Comparison of ENCODE assay signal across 8 cellular contexts in the genomic region with DNA sequence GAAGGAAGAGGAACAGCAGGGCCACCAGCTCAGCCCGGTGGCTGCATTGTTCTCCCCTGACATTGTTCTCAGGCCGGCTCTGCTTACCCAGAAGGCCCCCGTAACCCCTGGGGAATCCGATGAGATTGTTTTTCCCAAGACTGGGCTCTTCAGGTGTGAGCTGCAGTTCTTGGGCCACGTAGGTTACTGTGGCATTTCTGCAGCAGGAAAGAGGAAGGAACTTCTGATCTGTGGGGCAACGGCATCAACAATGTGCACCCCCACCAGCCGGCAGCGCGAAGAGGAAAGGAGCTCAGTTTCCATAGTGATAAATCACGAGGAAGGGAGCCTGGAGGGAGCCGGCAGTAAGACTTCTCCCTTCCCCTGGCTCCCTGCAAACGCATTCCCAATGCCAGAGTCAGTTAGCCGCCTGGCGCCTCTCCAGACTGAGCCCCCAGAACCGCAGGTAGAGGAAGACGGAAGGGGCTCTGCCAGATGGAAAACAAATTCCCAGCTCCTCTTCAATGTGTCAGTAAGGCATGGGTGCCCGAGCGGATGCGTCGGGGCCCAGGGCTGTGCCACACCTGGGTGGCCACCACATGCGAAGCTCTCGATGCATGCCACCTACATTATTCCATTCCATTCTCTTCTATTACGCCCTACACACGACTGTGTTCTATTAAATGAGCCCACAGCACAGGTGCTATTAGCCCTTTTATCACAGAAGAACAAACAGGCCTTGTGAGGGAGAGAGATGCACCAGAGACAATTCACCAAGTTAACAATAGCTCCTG. TPM values are rescaled to one million over a fixed set of nuclear protein-coding genes. Genes with fewer than 3 reads are reported as not detected.
DNase-seq lines count a peak whose midpoint lies in the region; TF ChIP-seq lines count a peak whose summit lies in the region.

No MANE protein-coding gene starts in this region.

- H3K4me1 ChIP-seq in SJCRH30: no peaks in the 10 kb centered on the region

- no peak for TF ChIP-seq POLR2A in lower leg skin (IDR thresholded peaks at IDR 0.05)
- no peak for TF ChIP-seq POLR2A in erythroblast (IDR thresholded peaks at IDR 0.05; ENCODE audit: low read length)

- no peak overlapping the region for H3K27ac Mint-ChIP-seq in activated CD4-positive, alpha-beta T cell treated with anti-CD3 and anti-CD28 coated beads, Interleukin-2, amount 10 ng/mL, durations not matched to agents 24 days and 14 days

- H3K36me3 ChIP-seq in SJCRH30: no peaks in the 10 kb centered on the region

- H3K9me3 Mint-ChIP-seq in activated CD4-positive, alpha-beta T cell treated with anti-CD3 and anti-CD28 coated beads, Interleukin-2, amount 10 ng/mL, durations not matched to agents 24 days and 14 days: no peaks in the 10 kb centered on the region

- H3K4me3 ChIP-seq in coronary artery (peak overlapping the region; percentile 55), lower leg skin (ENCODE audit: low read depth, poor library complexity, severe bottlenecking) (no peak overlapping the region), SJCRH30 (no peak overlapping the region)

- TF ChIP-seq CTCF in coronary artery (IDR thresholded peaks at IDR 0.05) (no peak), lower leg skin (IDR thresholded peaks at IDR 0.05) (no peak)

- no peaks in the 10 kb centered on the region for H3K36me3 Mint-ChIP-seq in activated CD4-positive, alpha-beta T cell treated with anti-CD3 and anti-CD28 coated beads, Interleukin-2, amount 10 ng/mL, durations not matched to agents 24 days and 14 days (ENCODE audit: low read depth)

- H3K4me3 Mint-ChIP-seq in activated CD4-positive, alpha-beta T cell treated with anti-CD3 and anti-CD28 coated beads, Interleukin-2, amount 10 ng/mL, durations not matched to agents 24 days and 14 days: no peak overlapping the region

- peaks cover 6% of the 10 kb centered on the region for H3K4me1 Mint-ChIP-seq in activated CD4-positive, alpha-beta T cell treated with anti-CD3 and anti-CD28 coated beads, Interleukin-2, amount 10 ng/mL, durations not matched to agents 24 days and 14 days

- peaks cover 9% of the 10 kb centered on the region for H3K27me3 Mint-ChIP-seq in activated CD4-positive, alpha-beta T cell treated with anti-CD3 and anti-CD28 coated beads, Interleukin-2, amount 10 ng/mL, durations not matched to agents 24 days and 14 days

- 44% methylated on average over 24 of the region's 24 CpGs for WGBS in lower leg skin, 2 donors

- no peaks in the 10 kb centered on the region for H3K27me3 ChIP-seq in SJCRH30

- H3K9me3 ChIP-seq in SJCRH30 (replicated peaks): no peaks in the 10 kb centered on the region

- DNase-seq in DMS79 (lab: John Stamatoyannopoulos, UW): peak; percentile 2
- peak; percentile 59 for DNase-seq in NCI-H2227 (lab: John Stamatoyannopoulos, UW; ENCODE audit: unreplicated experiment)
- no peak for DNase-seq in coronary artery (ENCODE audit: low spot score)
- DNase-seq in lower leg skin (ENCODE audit: low spot score in 2 of 2): peak; percentile 43 to 89
- no peak for DNase-seq in activated CD4-positive, alpha-beta T cell treated with anti-CD3 and anti-CD28 coated beads, Interleukin-2, amount 10 ng/mL, durations not matched to agents 24 days and 14 days
- DNase-seq in SJCRH30: no peak
- DNase-seq in erythroblast (lab: John Stamatoyannopoulos, UW): no peak

- peak overlapping the region in 1 of 2 donors; percentile 79 for H3K27ac ChIP-seq in coronary artery
- peak overlapping the region; percentile 82 for H3K27ac ChIP-seq in temporal lobe (ENCODE audit: low read depth, low read length)
- no peak overlapping the region for H3K27ac ChIP-seq in SJCRH30

- intact Hi-C loops in lower leg skin (cut with DNase I; ENCODE audit: low total_unique reads): loop anchor here (5.0 kb wide), 1 partner anchor 105 kb away; no protein-coding TSS in a partner anchor
- intact Hi-C loops in activated CD4-positive, alpha-beta T cell treated with anti-CD3 and anti-CD28 coated beads, Interleukin-2, amount 10 ng/mL, durations not matched to agents 24 days and 14 days (cut with micrococcal nuclease): no loop called here

RNA-seq across cellular contexts. Expression of gene PECAM1, which starts 21.5 kb away (rescaled TPM):
- total RNA-seq in lower leg skin: 10 to 100 TPM; 21.8 to 95.1 (median 38.1) TPM
- 6.9 TPM for total RNA-seq in temporal lobe
- total RNA-seq in activated CD4-positive, alpha-beta T cell treated with anti-CD3 and anti-CD28 coated beads, Interleukin-2, amount 10 ng/mL, durations not matched to agents 24 days and 14 days: 4.9 and 6.8 TPM in 2 replicates
- total RNA-seq in SJCRH30 (2014; rRNA removed; shearing (Covaris generic)): 0.49 and 0.68 TPM in 2 replicates

RNA-seq across cellular contexts. Expression of gene MILR1, which starts 36.7 kb away (rescaled TPM):
- total RNA-seq in lower leg skin: 1 to 10 TPM in 1 of 4 donors, not detected in 3; 1.8 TPM
- total RNA-seq in temporal lobe: 0.98 TPM
- 0.28 TPM in 1 of 2 replicates, not detected in the other for total RNA-seq in activated CD4-positive, alpha-beta T cell treated with anti-CD3 and anti-CD28 coated beads, Interleukin-2, amount 10 ng/mL, durations not matched to agents 24 days and 14 days
- 1.9 and 2.1 TPM in 2 replicates for total RNA-seq in SJCRH30 (2014; rRNA removed; shearing (Covaris generic))

Comparison
In these comparisons a context has a peak if more than half of its experiments do, and no peak if none do; other contexts are left out.
1. DNase-seq: peak in DMS79 (single experiment), NCI-H2227 (single experiment) and lower leg skin (2 of 2); none in coronary artery (single experiment), activated CD4-positive, alpha-beta T cell treated with anti-CD3 and anti-CD28 coated beads, Interleukin-2, amount 10 ng/mL, durations not matched to agents 24 days and 14 days (single experiment), SJCRH30 (0 of 2) and erythroblast (0 of 2).